In genomic region chr1:39737546-39738169, GRCh38 we compare ENCODE assay signal across 1 cellular context.
TF ChIP-seq lines count a peak whose summit lies in the region.

No MANE protein-coding gene starts in this region.

TF ChIP-seq in WTC11, 78 proteins besides CTCF, POLR2A, EP300 and RAD21:
- TF ChIP-seq ZBTB21 (CRISPR knock-in tag; IDR thresholded peaks at IDR 0.05; ENCODE audit: borderline replicate concordance) (no peak), GRHL2 (CRISPR knock-in tag; IDR thresholded peaks at IDR 0.05; ENCODE audit: insufficient replicate concordance, severe bottlenecking) (no peak), ATF3 (CRISPR knock-in tag; conservative IDR thresholded peaks at IDR 0.05) (no peak), PRRX2 (CRISPR knock-in tag; IDR thresholded peaks at IDR 0.05) (no peak), HMGA2 (CRISPR knock-in tag; IDR thresholded peaks at IDR 0.05) (no peak), NFYB (CRISPR knock-in tag; conservative IDR thresholded peaks at IDR 0.05; ENCODE audit: low read depth) (no peak), FOXP1 (CRISPR knock-in tag; IDR thresholded peaks at IDR 0.05; ENCODE audit: borderline replicate concordance) (no peak), NFE2L1 (CRISPR knock-in tag; IDR thresholded peaks at IDR 0.05) (no peak), NR2C2 (CRISPR knock-in tag; IDR thresholded peaks at IDR 0.05) (no peak), CDX4 (CRISPR knock-in tag; IDR thresholded peaks at IDR 0.05; ENCODE audit: borderline replicate concordance) (no peak), MXD4 (CRISPR knock-in tag; IDR thresholded peaks at IDR 0.05; ENCODE audit: borderline replicate concordance) (no peak), E2F5 (CRISPR knock-in tag; IDR thresholded peaks at IDR 0.05) (no peak), ZNF281 (CRISPR knock-in tag; IDR thresholded peaks at IDR 0.05) (no peak), ZMAT4 (CRISPR knock-in tag; IDR thresholded peaks at IDR 0.05) (no peak), NFATC4 (CRISPR knock-in tag; IDR thresholded peaks at IDR 0.05) (no peak), E2F1 (CRISPR knock-in tag; IDR thresholded peaks at IDR 0.05) (no peak), ZNF396 (CRISPR knock-in tag; IDR thresholded peaks at IDR 0.05; ENCODE audit: borderline replicate concordance) (no peak), SOX15 (CRISPR knock-in tag; IDR thresholded peaks at IDR 0.05) (no peak), CREM (CRISPR knock-in tag; IDR thresholded peaks at IDR 0.05) (no peak), HMGXB4 (CRISPR knock-in tag; IDR thresholded peaks at IDR 0.05) (no peak)
